Comparison of ENCODE assay signal across 8 cellular contexts in the genomic region with DNA sequence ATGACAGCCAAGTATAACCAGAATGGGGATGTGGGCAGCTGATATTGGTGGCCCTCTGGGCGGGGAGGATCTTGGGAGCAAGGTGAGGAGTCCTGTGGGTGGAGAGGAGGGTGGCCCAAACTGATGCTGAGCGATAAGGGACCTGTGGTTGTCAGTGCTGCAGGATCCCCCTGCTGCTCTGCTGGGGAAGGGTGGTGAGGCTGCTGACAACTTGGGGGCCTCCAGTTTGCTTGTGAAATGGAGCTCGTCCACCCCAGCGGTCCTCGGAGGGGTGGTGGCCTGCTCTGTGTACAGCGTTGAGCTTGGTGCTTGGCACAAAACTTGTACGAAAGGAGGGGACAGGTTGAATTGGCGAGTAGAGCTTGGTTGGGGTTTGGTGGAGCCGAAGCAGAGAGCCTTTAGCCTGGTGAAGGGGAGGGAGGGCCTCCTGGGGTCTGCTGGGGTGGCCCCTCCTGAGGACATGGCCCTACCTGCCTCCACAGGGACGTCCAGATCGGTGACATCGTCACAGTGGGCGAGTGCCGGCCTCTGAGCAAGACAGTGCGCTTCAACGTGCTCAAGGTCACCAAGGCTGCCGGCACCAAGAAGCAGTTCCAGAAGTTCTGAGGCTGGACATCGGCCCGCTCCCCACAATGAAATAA. TPM values are rescaled to one million over a fixed set of nuclear protein-coding genes. Genes with fewer than 3 reads are reported as not detected.
DNase-seq lines count a peak whose midpoint lies in the region; ATAC-seq lines count a peak whose summit lies in the region.

No MANE protein-coding gene starts in this region.

- peak overlapping the region; percentile 96 to 100 (median 100) for H3K4me3 Mint-ChIP-seq in naive thymus-derived CD8-positive, alpha-beta T cell

- H3K4me3 ChIP-seq in BLaER1 treated with 17β-estradiol and CSF1 and Interleukin-3, amounts not matched to agents 10 nM and 100 nM = peak overlapping the region; percentile 9 to 96 (median 92); a peak in 17 of 20 replicates
- H3K4me3 ChIP-seq in adipocyte (ENCODE audit: low read length) = peak overlapping the region; percentile 39

- peaks cover 27 to 49% (median 42%) of the 10 kb centered on the region in 11 experiments for H4K20me1 ChIP-seq in BLaER1 treated with 17β-estradiol and CSF1 and Interleukin-3, amounts not matched to agents 10 nM and 100 nM

- DNase-seq in adipocyte (ENCODE audit: low read depth) = no peak
- peak in 1 of 10 donors; percentile 26 for DNase-seq in naive thymus-derived CD8-positive, alpha-beta T cell
- no peak for DNase-seq in OCI-M1 (lab: John Stamatoyannopoulos, UW)
- no peak for DNase-seq in NCI-H1436 treated with DMSO at 0.1 percent for 48 hours (lab: John Stamatoyannopoulos, UW)

- peaks cover 49 to 78% (median 65%) of the 10 kb centered on the region in 10 experiments for H3K4me1 ChIP-seq in BLaER1 treated with 17β-estradiol and CSF1 and Interleukin-3, amounts not matched to agents 10 nM and 100 nM
- peaks cover 45% of the 10 kb centered on the region for H3K4me1 ChIP-seq in adipocyte (ENCODE audit: control insufficient read depth, insufficient read depth, low read length)

- peaks cover 0 to 2% (median 0%) of the 10 kb centered on the region in 5 donors for H3K27me3 Mint-ChIP-seq in naive thymus-derived CD8-positive, alpha-beta T cell

- H3K4me2 ChIP-seq in BLaER1 treated with 17β-estradiol and CSF1 and Interleukin-3, amounts not matched to agents 10 nM and 100 nM = peak overlapping the region; percentile 89 to 100 (median 99)

- H3K9ac ChIP-seq in BLaER1 treated with 17β-estradiol and CSF1 and Interleukin-3, amounts not matched to agents 10 nM and 100 nM = peak overlapping the region; percentile 96 to 99 (median 98)
- peak overlapping the region; percentile 100 for H3K9ac ChIP-seq in adipocyte (ENCODE audit: low read length)

- no peaks in the 10 kb centered on the region for H3K27me3 ChIP-seq in BLaER1 treated with 17β-estradiol and CSF1 and Interleukin-3, amounts not matched to agents 10 nM and 100 nM
- no peaks in the 10 kb centered on the region for H3K27me3 ChIP-seq in adipocyte (replicated peaks; ENCODE audit: control insufficient read depth, insufficient read depth, low read length)

- POLR2A ChIA-PET in naive thymus-derived CD8-positive, alpha-beta T cell (lab: Charles Lee) = interaction anchor here (0.7 to 1.3 kb wide), 6 partner anchors 12 to 82 kb away, joined by 3 to 5 read pairs (median 3); partner anchors contain the start of genes NOSIP and PRRG2

- no peaks in the 10 kb centered on the region for H3K9me3 ChIP-seq in BLaER1 treated with 17β-estradiol and CSF1 and Interleukin-3, amounts not matched to agents 10 nM and 100 nM (replicated peaks in 1 of 11)
- no peaks in the 10 kb centered on the region for H3K9me3 ChIP-seq in KOPT-K1 (ENCODE audit: insufficient read depth, low read length, poor library complexity, severe bottlenecking)
- no peaks in the 10 kb centered on the region for H3K9me3 ChIP-seq in adipocyte (ENCODE audit: control insufficient read depth, low read length)

- peaks cover 17 to 39% (median 29%) of the 10 kb centered on the region in 3 donors for H3K36me3 Mint-ChIP-seq in naive thymus-derived CD8-positive, alpha-beta T cell

- H3K36me3 ChIP-seq in BLaER1 treated with 17β-estradiol and CSF1 and Interleukin-3, amounts not matched to agents 10 nM and 100 nM = peaks cover 27 to 34% (median 31%) of the 10 kb centered on the region in 11 experiments
- H3K36me3 ChIP-seq in KOPT-K1 (ENCODE audit: insufficient read depth, low read length) (peaks cover 31% of the 10 kb centered on the region), adipocyte (ENCODE audit: control insufficient read depth, insufficient read depth, low read length, severe bottlenecking) (peaks cover 31% of the 10 kb centered on the region)

- peak overlapping the region; percentile 95 to 100 (median 99) for H3K27ac Mint-ChIP-seq in naive thymus-derived CD8-positive, alpha-beta T cell

- peaks cover 18 to 80% (median 66%) of the 10 kb centered on the region in 4 donors for H3K4me1 Mint-ChIP-seq in naive thymus-derived CD8-positive, alpha-beta T cell

- peak overlapping the region in 10 of 11 experiments; percentile 26 to 99 (median 98); a peak in 20 of 22 replicates for H3K27ac ChIP-seq in BLaER1 treated with 17β-estradiol and CSF1 and Interleukin-3, amounts not matched to agents 10 nM and 100 nM
- H3K27ac ChIP-seq in KOPT-K1 (ENCODE audit: low read depth, low read length, poor library complexity, severe bottlenecking) = peak overlapping the region; percentile 69

- H3K9me3 Mint-ChIP-seq in naive thymus-derived CD8-positive, alpha-beta T cell = no peaks in the 10 kb centered on the region

- no peak for ATAC-seq in naive thymus-derived CD8-positive, alpha-beta T cell
- ATAC-seq in GM19452 (IDR thresholded peaks at IDR 0.05; ENCODE audit: unreplicated experiment) (no peak), HG03439 (IDR thresholded peaks at IDR 0.05; ENCODE audit: unreplicated experiment) (no peak)

RNA-seq across cellular contexts. Expression of gene RPS11, which starts 2.9 kb away (rescaled TPM):
- 1,000 to 10,000 TPM; 3,084 to 3,152 TPM for total RNA-seq in naive thymus-derived CD8-positive, alpha-beta T cell
- polyA plus RNA-seq in naive thymus-derived CD8-positive, alpha-beta T cell = 1,000 to 10,000 TPM; 2,379 to 2,818 (median 2,600) TPM

RNA-seq across cellular contexts. Expression of gene RPL13A, which starts 11.7 kb away (rescaled TPM):
- total RNA-seq in naive thymus-derived CD8-positive, alpha-beta T cell = 1,000 to 10,000 TPM; 5,160 to 5,167 TPM
- polyA plus RNA-seq in naive thymus-derived CD8-positive, alpha-beta T cell = 1,000 to 10,000 TPM; 3,162 to 3,664 (median 3,630) TPM

RNA-seq across cellular contexts. Expression of gene FCGRT, which starts 13.3 kb away (rescaled TPM):
- total RNA-seq in naive thymus-derived CD8-positive, alpha-beta T cell = 10 to 100 TPM; 24.3 to 26.0 TPM
- 10 to 100 TPM; 50.3 to 62.9 (median 61.5) TPM for polyA plus RNA-seq in naive thymus-derived CD8-positive, alpha-beta T cell

RNA-seq across cellular contexts. Expression of gene FLT3LG, which starts 25.1 kb away (rescaled TPM):
- total RNA-seq in naive thymus-derived CD8-positive, alpha-beta T cell = 100 to 1,000 TPM; 106 to 112 TPM
- 100 to 1,000 TPM; 108 to 205 (median 166) TPM for polyA plus RNA-seq in naive thymus-derived CD8-positive, alpha-beta T cell

RNA-seq across cellular contexts. Expression of gene RCN3, which starts 28.7 kb away (rescaled TPM):
- total RNA-seq in naive thymus-derived CD8-positive, alpha-beta T cell = 1 to 10 TPM; 1.6 to 3.6 TPM
- 1 to 10 TPM; 1.5 to 4.5 (median 2.8) TPM for polyA plus RNA-seq in naive thymus-derived CD8-positive, alpha-beta T cell
